8 cellular contexts compared by ENCODE assay signal in genomic region chr2:26970928-26971627, GRCh38. TPM values are rescaled to one million over a fixed set of nuclear protein-coding genes. Genes with fewer than 3 reads are reported as not detected.
A peak's percentile ranks its signal among the peaks of the same experiment; 100 is the strongest.
DNase-seq lines count a peak whose midpoint lies in the region; ATAC-seq and TF ChIP-seq lines count a peak whose summit lies in the region.

No MANE protein-coding gene starts in this region.

- no peaks in the 10 kb centered on the region for H3K9me3 ChIP-seq in left lung

- peak overlapping the region; percentile 83 for H3K27ac ChIP-seq in caudate nucleus (ENCODE audit: low read depth, low read length)
- H3K27ac ChIP-seq in left lung, result peak overlapping the region in 1 of 2 donors; percentile 61
- H3K27ac ChIP-seq in temporal lobe (ENCODE audit: low read depth, low read length), result peak overlapping the region; percentile 13

- intact Hi-C loops in left lung (cut with DNase I), result no loop called here

- peaks cover 0 to 23% of the 10 kb centered on the region in 2 donors for H3K4me1 ChIP-seq in left lung

- H3K36me3 ChIP-seq in left lung, result no peaks in the 10 kb centered on the region

- peaks cover 0 to 5% of the 10 kb centered on the region in 2 donors for H3K27me3 ChIP-seq in left lung

- no peak for TF ChIP-seq CTCF in left lung (IDR thresholded peaks at IDR 0.05)

- peak; percentile 39 for ATAC-seq in left lung

- peak; percentile 4 for DNase-seq in NCI-H1105 treated with DMSO at 0.1 percent for 48 hours (lab: John Stamatoyannopoulos, UW)
- DNase-seq in NCI-H1105 (lab: John Stamatoyannopoulos, UW), result no peak
- peak; percentile 7 for DNase-seq in NCI-H748 treated with DMSO at 0.1 percent for 48 hours (lab: John Stamatoyannopoulos, UW)
- peak in 9 of 61 donors; percentile 18 to 51 (median 39) for DNase-seq in caudate nucleus (lab: John Stamatoyannopoulos, UW)
- DNase-seq in left lung, result no peak
- DNase-seq in D341Med (ENCODE audit: low spot score), result no peak
- DNase-seq in GM19240 (ENCODE audit: insufficient read length, low spot score), result no peak

- H3K4me3 ChIP-seq in left lung, result peak overlapping the region; percentile 83

RNA-seq across cellular contexts. Expression of gene MAPRE3, which starts 0.6 kb away (rescaled TPM):
- total RNA-seq in left lung (10 to 100 TPM; 13.5 to 23.5 TPM), temporal lobe (23.8 TPM)

Comparison
In these comparisons a context has a peak if more than half of its experiments do, and no peak if none do; other contexts are left out.
1. DNase-seq: peak in NCI-H1105 treated with DMSO at 0.1 percent for 48 hours (single experiment) and NCI-H748 treated with DMSO at 0.1 percent for 48 hours (single experiment); none in NCI-H1105 (single experiment), left lung (0 of 2), D341Med (single experiment) and GM19240 (single experiment).